Comparison of ENCODE assay signal across 1 cellular context in genomic region chr15:69085325-69086081, GRCh38.
TF ChIP-seq lines count a peak whose summit lies in the region.

No MANE protein-coding gene starts in this region.

TF ChIP-seq in WTC11, 78 proteins besides CTCF, POLR2A, EP300 and RAD21 (continued from another document):
- TF ChIP-seq ZNF281 (CRISPR knock-in tag; IDR thresholded peaks at IDR 0.05) (no peak), E2F1 (CRISPR knock-in tag; IDR thresholded peaks at IDR 0.05) (no peak)
